In the genomic region with DNA sequence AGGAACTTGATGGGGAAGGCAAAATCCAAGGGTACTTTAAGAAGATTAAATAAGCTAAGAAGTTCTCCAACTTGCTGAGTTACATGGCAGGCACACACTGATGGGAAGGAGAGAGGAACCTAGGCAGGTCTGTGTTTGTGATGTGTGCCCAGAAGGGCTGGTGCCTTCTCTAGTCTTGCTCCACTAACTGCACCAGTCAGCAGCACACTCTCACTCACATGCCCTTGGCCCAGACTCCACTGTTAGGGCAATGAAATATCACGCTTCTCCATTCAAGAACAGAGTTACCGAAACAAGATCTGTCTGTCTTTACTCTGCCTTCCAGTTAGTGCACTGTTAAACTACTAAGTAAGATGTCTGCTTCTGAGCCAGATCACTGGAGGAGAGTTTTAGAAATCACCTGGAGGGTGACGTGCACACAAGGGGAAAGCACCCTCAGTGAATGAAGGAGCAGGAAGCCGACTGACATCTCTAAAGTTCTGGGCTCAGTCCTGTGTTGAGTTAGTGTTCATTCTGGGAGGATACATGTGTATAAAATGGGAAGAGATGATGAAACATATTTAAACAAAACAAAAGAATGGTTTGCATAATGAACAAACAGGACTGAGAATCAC, we compare ENCODE assay signal across 21 cellular contexts.
DNase-seq lines count a peak whose midpoint lies in the region; ATAC-seq and TF ChIP-seq lines count a peak whose summit lies in the region.
"Had no signal": no experiment of that assay in that cellular context is flagged by ENCODE, and none has a peak within 500 bp of the region (broad histone marks: within the 10 kb centered on the region; RNA-seq: fewer than 3 reads in every experiment).

No MANE protein-coding gene starts in this region.

- no peaks in the 10 kb centered on the region for H3K36me3 ChIP-seq in OCI-LY3 (replicated peaks; ENCODE audit: low read depth, low read length)
- no peaks in the 10 kb centered on the region for H3K36me3 ChIP-seq in thoracic aorta
- H3K36me3 ChIP-seq: ascending aorta, gastrocnemius medialis, left ventricle myocardium inferior had no signal

- H3K4me1 ChIP-seq in OCI-LY3 (ENCODE audit: low read length) (peaks cover 75% of the 10 kb centered on the region), thoracic aorta (ENCODE audit: control insufficient read depth in 1 of 2, low read depth in 2 of 2) (peaks cover 5 to 59% of the 10 kb centered on the region in 2 donors)
- H3K4me1 ChIP-seq: gastrocnemius medialis, left ventricle myocardium inferior, psoas muscle had no signal

- 0 out of 2 replicates have a peak overlapping the region, but pooled peaks have one; percentile 2 for H2AFZ ChIP-seq in OCI-LY3 (ENCODE audit: low read depth, low read length)

- no peaks in the 10 kb centered on the region for H4K20me1 ChIP-seq in OCI-LY3 (ENCODE audit: insufficient read depth, low read length)

- H3K27ac ChIP-seq in OCI-LY3 (ENCODE audit: low read length): peak overlapping the region; percentile 95
- peak overlapping the region; percentile 40 to 52 for H3K27ac ChIP-seq in thoracic aorta
- H3K27ac ChIP-seq: gastrocnemius medialis, left ventricle myocardium inferior, psoas muscle, VCaP had no signal

- H3K9me3 ChIP-seq in OCI-LY3 (ENCODE audit: insufficient read depth, low read length) (no peaks in the 10 kb centered on the region), thoracic aorta (no peaks in the 10 kb centered on the region)
- H3K9me3 ChIP-seq: ascending aorta, gastrocnemius medialis, left ventricle myocardium inferior, psoas muscle had no signal

- peak overlapping the region; percentile 85 for H3K4me2 ChIP-seq in OCI-LY3 (ENCODE audit: low read length)

- no peak for DNase-seq in thoracic aorta (ENCODE audit: low spot score)
- DNase-seq in GM19240 (ENCODE audit: insufficient read length, low spot score): no peak
- no peak for DNase-seq in AG08396 (ENCODE audit: low spot score)
- DNase-seq: activated CD8-positive, alpha-beta memory T cell treated with anti-CD3 and anti-CD28 coated beads, Interleukin-2, amount 50 U/mL, for 48 hours; caudate nucleus; gastrocnemius medialis; Karpas-422; left ventricle myocardium inferior; MV-4-11; naive thymus-derived CD4-positive, alpha-beta T cell; NCI-H187 treated with DMSO at 0.1 percent for 48 hours; NCI-H69; nucleus accumbens; psoas muscle; trophoblast cell had no signal

- no peaks in the 10 kb centered on the region for H3K27me3 ChIP-seq in OCI-LY3 (ENCODE audit: low read depth, low read length)
- H3K27me3 ChIP-seq in thoracic aorta (replicated peaks; ENCODE audit: insufficient read depth): no peaks in the 10 kb centered on the region
- H3K27me3 ChIP-seq: ascending aorta, gastrocnemius medialis had no signal

- ATAC-seq in GM18909 (IDR thresholded peaks at IDR 0.05; ENCODE audit: poor library complexity, unreplicated experiment) (peak; percentile 43), HG02852 (IDR thresholded peaks at IDR 0.05; ENCODE audit: unreplicated experiment) (peak; percentile 66), thoracic aorta (ENCODE audit: insufficient number of reproducible peaks, low FRiP score, low read depth) (no peak), SK-N-SH treated with all-trans-retinoic acid at 6 μM for 48 hours (no peak)
- ATAC-seq: gastrocnemius medialis; naive thymus-derived CD4-positive, alpha-beta T cell; psoas muscle had no signal

- peak overlapping the region; percentile 57 for H3K4me3 ChIP-seq in OCI-LY3 (ENCODE audit: low read length)
- no peak overlapping the region for H3K4me3 ChIP-seq in thoracic aorta
- H3K4me3 ChIP-seq: ascending aorta, gastrocnemius medialis, left ventricle myocardium inferior, psoas muscle had no signal

- H3K9ac ChIP-seq in OCI-LY3 (ENCODE audit: low read length): peak overlapping the region; percentile 74

- no peak for TF ChIP-seq CTCF in OCI-LY3 (IDR thresholded peaks at IDR 0.05; ENCODE audit: low read depth, low read length)
- no peak for TF ChIP-seq CTCF in thoracic aorta (IDR thresholded peaks at IDR 0.05)

- H3K79me2 ChIP-seq in OCI-LY3 (ENCODE audit: low read length): no peaks in the 10 kb centered on the region

TF ChIP-seq in SK-N-SH treated with all-trans-retinoic acid at 6 μM for 48 hours, 23 proteins besides CTCF, POLR2A, EP300 and RAD21 (continues in another document):
- no peak for TF ChIP-seq PPARA (CRISPR knock-in tag; IDR thresholded peaks at IDR 0.05; ENCODE audit: borderline replicate concordance)
- TF ChIP-seq, protein P1, sequence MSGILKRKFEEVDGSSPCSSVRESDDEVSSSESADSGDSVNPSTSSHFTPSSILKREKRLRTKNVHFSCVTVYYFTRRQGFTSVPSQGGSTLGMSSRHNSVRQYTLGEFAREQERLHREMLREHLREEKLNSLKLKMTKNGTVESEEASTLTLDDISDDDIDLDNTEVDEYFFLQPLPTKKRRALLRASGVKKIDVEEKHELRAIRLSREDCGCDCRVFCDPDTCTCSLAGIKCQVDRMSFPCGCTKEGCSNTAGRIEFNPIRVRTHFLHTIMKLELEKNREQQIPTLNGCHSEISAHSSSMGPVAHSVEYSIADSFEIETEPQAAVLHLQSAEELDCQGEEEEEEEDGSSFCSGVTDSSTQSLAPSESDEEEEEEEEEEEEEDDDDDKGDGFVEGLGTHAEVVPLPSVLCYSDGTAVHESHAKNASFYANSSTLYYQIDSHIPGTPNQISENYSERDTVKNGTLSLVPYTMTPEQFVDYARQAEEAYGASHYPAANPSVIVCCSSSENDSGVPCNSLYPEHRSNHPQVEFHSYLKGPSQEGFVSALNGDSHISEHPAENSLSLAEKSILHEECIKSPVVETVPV (CRISPR knock-in tag; IDR thresholded peaks at IDR 0.05): no peak
- TF ChIP-seq ZNF70 (CRISPR knock-in tag; IDR thresholded peaks at IDR 0.05): no peak
- TF ChIP-seq, protein P2, sequence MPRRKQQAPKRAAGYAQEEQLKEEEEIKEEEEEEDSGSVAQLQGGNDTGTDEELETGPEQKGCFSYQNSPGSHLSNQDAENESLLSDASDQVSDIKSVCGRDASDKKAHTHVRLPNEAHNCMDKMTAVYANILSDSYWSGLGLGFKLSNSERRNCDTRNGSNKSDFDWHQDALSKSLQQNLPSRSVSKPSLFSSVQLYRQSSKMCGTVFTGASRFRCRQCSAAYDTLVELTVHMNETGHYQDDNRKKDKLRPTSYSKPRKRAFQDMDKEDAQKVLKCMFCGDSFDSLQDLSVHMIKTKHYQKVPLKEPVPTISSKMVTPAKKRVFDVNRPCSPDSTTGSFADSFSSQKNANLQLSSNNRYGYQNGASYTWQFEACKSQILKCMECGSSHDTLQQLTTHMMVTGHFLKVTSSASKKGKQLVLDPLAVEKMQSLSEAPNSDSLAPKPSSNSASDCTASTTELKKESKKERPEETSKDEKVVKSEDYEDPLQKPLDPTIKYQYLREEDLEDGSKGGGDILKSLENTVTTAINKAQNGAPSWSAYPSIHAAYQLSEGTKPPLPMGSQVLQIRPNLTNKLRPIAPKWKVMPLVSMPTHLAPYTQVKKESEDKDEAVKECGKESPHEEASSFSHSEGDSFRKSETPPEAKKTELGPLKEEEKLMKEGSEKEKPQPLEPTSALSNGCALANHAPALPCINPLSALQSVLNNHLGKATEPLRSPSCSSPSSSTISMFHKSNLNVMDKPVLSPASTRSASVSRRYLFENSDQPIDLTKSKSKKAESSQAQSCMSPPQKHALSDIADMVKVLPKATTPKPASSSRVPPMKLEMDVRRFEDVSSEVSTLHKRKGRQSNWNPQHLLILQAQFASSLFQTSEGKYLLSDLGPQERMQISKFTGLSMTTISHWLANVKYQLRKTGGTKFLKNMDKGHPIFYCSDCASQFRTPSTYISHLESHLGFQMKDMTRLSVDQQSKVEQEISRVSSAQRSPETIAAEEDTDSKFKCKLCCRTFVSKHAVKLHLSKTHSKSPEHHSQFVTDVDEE (CRISPR knock-in tag; IDR thresholded peaks at IDR 0.05): no peak
- TF ChIP-seq BACH2 (CRISPR knock-in tag; IDR thresholded peaks at IDR 0.05; ENCODE audit: borderline replicate concordance): no peak
- TF ChIP-seq, protein P3, sequence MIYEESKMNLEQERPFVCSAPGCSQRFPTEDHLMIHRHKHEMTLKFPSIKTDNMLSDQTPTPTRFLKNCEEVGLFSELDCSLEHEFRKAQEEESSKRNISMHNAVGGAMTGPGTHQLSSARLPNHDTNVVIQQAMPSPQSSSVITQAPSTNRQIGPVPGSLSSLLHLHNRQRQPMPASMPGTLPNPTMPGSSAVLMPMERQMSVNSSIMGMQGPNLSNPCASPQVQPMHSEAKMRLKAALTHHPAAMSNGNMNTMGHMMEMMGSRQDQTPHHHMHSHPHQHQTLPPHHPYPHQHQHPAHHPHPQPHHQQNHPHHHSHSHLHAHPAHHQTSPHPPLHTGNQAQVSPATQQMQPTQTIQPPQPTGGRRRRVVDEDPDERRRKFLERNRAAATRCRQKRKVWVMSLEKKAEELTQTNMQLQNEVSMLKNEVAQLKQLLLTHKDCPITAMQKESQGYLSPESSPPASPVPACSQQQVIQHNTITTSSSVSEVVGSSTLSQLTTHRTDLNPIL (CRISPR knock-in tag; IDR thresholded peaks at IDR 0.05; ENCODE audit: low read depth): no peak
- TF ChIP-seq, protein P4, sequence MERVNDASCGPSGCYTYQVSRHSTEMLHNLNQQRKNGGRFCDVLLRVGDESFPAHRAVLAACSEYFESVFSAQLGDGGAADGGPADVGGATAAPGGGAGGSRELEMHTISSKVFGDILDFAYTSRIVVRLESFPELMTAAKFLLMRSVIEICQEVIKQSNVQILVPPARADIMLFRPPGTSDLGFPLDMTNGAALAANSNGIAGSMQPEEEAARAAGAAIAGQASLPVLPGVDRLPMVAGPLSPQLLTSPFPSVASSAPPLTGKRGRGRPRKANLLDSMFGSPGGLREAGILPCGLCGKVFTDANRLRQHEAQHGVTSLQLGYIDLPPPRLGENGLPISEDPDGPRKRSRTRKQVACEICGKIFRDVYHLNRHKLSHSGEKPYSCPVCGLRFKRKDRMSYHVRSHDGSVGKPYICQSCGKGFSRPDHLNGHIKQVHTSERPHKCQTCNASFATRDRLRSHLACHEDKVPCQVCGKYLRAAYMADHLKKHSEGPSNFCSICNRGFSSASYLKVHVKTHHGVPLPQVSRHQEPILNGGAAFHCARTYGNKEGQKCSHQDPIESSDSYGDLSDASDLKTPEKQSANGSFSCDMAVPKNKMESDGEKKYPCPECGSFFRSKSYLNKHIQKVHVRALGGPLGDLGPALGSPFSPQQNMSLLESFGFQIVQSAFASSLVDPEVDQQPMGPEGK (CRISPR knock-in tag; IDR thresholded peaks at IDR 0.05; ENCODE audit: borderline replicate concordance): no peak
- no peak for TF ChIP-seq RARB (CRISPR knock-in tag; IDR thresholded peaks at IDR 0.05)
- TF ChIP-seq ARNTL (CRISPR knock-in tag; IDR thresholded peaks at IDR 0.05; ENCODE audit: borderline replicate concordance, low read depth): no peak
- TF ChIP-seq ISL1 (CRISPR knock-in tag; IDR thresholded peaks at IDR 0.05): no peak
- TF ChIP-seq SNAI2 (CRISPR knock-in tag; IDR thresholded peaks at IDR 0.05): no peak
- no peak for TF ChIP-seq GLIS3 (CRISPR knock-in tag; IDR thresholded peaks at IDR 0.05)
- TF ChIP-seq TCF4 (CRISPR knock-in tag; IDR thresholded peaks at IDR 0.05; ENCODE audit: borderline replicate concordance): no peak
- TF ChIP-seq CSDC2 (CRISPR knock-in tag; IDR thresholded peaks at IDR 0.05): no peak
- TF ChIP-seq ZNF8 (CRISPR knock-in tag; IDR thresholded peaks at IDR 0.05): no peak
- no peak for TF ChIP-seq ZNF565 (CRISPR knock-in tag; conservative IDR thresholded peaks at IDR 0.05; ENCODE audit: low read depth)

Comparison
In these comparisons a context has a peak if more than half of its experiments do, and no peak if none do; other contexts are left out.
1. ATAC-seq: peak in GM18909 (single experiment) and HG02852 (single experiment); none in thoracic aorta (single experiment) and SK-N-SH treated with all-trans-retinoic acid at 6 μM for 48 hours (single experiment).